ENCODE assay signal across 9 cellular contexts in genomic region chr5:154811653-154812465, GRCh38. TPM values are rescaled to one million over a fixed set of nuclear protein-coding genes. Genes with fewer than 3 reads are reported as not detected.
DNase-seq lines count a peak whose midpoint lies in the region; ATAC-seq, FAIRE-seq and TF ChIP-seq lines count a peak whose summit lies in the region.
"Had no signal": no experiment of that assay in that cellular context is flagged by ENCODE, and none has a peak within 500 bp of the region (broad histone marks: within the 10 kb centered on the region; RNA-seq: fewer than 3 reads in every experiment).

No MANE protein-coding gene starts in this region.

- no peak overlapping the region for H3K4me3 Mint-ChIP-seq in activated T-helper 1 cell treated with anti-CD3 and anti-CD28 coated beads, Interleukin-12 subunit alpha, Interleukin-12 subunit beta, Interleukin-2, Interleukin-4 antibody, amounts not matched to agents 30 ng/mL and 10 ng/mL and 1 ng/mL, durations not matched to agents 14 hours and 24 hours and 36 hours

- no peaks in the 10 kb centered on the region for H3K9me3 Mint-ChIP-seq in activated T-helper 1 cell treated with anti-CD3 and anti-CD28 coated beads, Interleukin-12 subunit alpha, Interleukin-12 subunit beta, Interleukin-2, Interleukin-4 antibody, amounts not matched to agents 30 ng/mL and 10 ng/mL and 1 ng/mL, durations not matched to agents 14 hours and 24 hours and 36 hours

- H3K9me3 ChIP-seq in thoracic aorta = no peaks in the 10 kb centered on the region

- peak; percentile 71 for DNase-seq in DMS 273 (lab: John Stamatoyannopoulos, UW; ENCODE audit: unreplicated experiment)
- DNase-seq in DMS 273 treated with DMSO at 0.1 percent for 48 hours (lab: John Stamatoyannopoulos, UW) = no peak
- DNase-seq in RCC 7860 (ENCODE audit: low spot score) = peak; percentile 35
- DNase-seq in activated T-helper 1 cell treated with anti-CD3 and anti-CD28 coated beads, Interleukin-12 subunit alpha, Interleukin-12 subunit beta, Interleukin-2, Interleukin-4 antibody, amounts not matched to agents 30 ng/mL and 10 ng/mL and 1 ng/mL, durations not matched to agents 14 hours and 24 hours and 36 hours (ENCODE audit: low spot score) = peak; percentile 37
- peak; percentile 81 for DNase-seq in fibroblast of the aortic adventitia (ENCODE audit: low read depth)
- peak in 32 of 56 donors; percentile 2 to 66 (median 14) for DNase-seq in nucleus accumbens (lab: John Stamatoyannopoulos, UW)
- peak; percentile 15 for DNase-seq in thoracic aorta (ENCODE audit: low spot score)

- H3K4me1 ChIP-seq in thoracic aorta (ENCODE audit: control insufficient read depth in 1 of 2, low read depth in 2 of 2) = no peaks in the 10 kb centered on the region

- intact Hi-C loops in activated T-helper 1 cell treated with anti-CD3 and anti-CD28 coated beads, Interleukin-12 subunit alpha, Interleukin-12 subunit beta, Interleukin-2, Interleukin-4 antibody, amounts not matched to agents 30 ng/mL and 10 ng/mL and 1 ng/mL, durations not matched to agents 14 hours and 24 hours and 36 hours (cut with micrococcal nuclease) = loop anchor here (1.0 to 2.0 kb wide), 5 partner anchors 19 to 162 kb away; partner anchors contain the start of genes CNOT8 and LARP1

- H3K4me1 Mint-ChIP-seq in activated T-helper 1 cell treated with anti-CD3 and anti-CD28 coated beads, Interleukin-12 subunit alpha, Interleukin-12 subunit beta, Interleukin-2, Interleukin-4 antibody, amounts not matched to agents 30 ng/mL and 10 ng/mL and 1 ng/mL, durations not matched to agents 14 hours and 24 hours and 36 hours (ENCODE audit: low read depth) = peaks cover 42% of the 10 kb centered on the region

- TF ChIP-seq CTCF in fibroblast of the aortic adventitia (IDR thresholded peaks at IDR 0.05; ENCODE audit: insufficient read depth, low read length) (peak; percentile 97), thoracic aorta (IDR thresholded peaks at IDR 0.05) (peak; percentile 82)

- FAIRE-seq in RCC 7860 (lab: Jason Lieb, UNC) = no peak
- FAIRE-seq: A204.1 had no signal

- peaks cover 67% of the 10 kb centered on the region for H3K36me3 Mint-ChIP-seq in activated T-helper 1 cell treated with anti-CD3 and anti-CD28 coated beads, Interleukin-12 subunit alpha, Interleukin-12 subunit beta, Interleukin-2, Interleukin-4 antibody, amounts not matched to agents 30 ng/mL and 10 ng/mL and 1 ng/mL, durations not matched to agents 14 hours and 24 hours and 36 hours (ENCODE audit: low read depth)

- H3K4me3 ChIP-seq in fibroblast of the aortic adventitia (ENCODE audit: low read depth, low read length) = no peak overlapping the region
- H3K4me3 ChIP-seq in thoracic aorta = no peak overlapping the region

- H3K27ac Mint-ChIP-seq in activated T-helper 1 cell treated with anti-CD3 and anti-CD28 coated beads, Interleukin-12 subunit alpha, Interleukin-12 subunit beta, Interleukin-2, Interleukin-4 antibody, amounts not matched to agents 30 ng/mL and 10 ng/mL and 1 ng/mL, durations not matched to agents 14 hours and 24 hours and 36 hours = no peak overlapping the region

- no peaks in the 10 kb centered on the region for H3K27me3 Mint-ChIP-seq in activated T-helper 1 cell treated with anti-CD3 and anti-CD28 coated beads, Interleukin-12 subunit alpha, Interleukin-12 subunit beta, Interleukin-2, Interleukin-4 antibody, amounts not matched to agents 30 ng/mL and 10 ng/mL and 1 ng/mL, durations not matched to agents 14 hours and 24 hours and 36 hours (ENCODE audit: insufficient read depth)

- no peaks in the 10 kb centered on the region for H3K27me3 ChIP-seq in thoracic aorta (replicated peaks; ENCODE audit: insufficient read depth)

- H3K27ac ChIP-seq in thoracic aorta = no peak overlapping the region

- ATAC-seq in HG03432 (IDR thresholded peaks at IDR 0.05; ENCODE audit: unreplicated experiment) (peak; percentile 78), thoracic aorta (ENCODE audit: insufficient number of reproducible peaks, low FRiP score, low read depth) (no peak)

- H3K36me3 ChIP-seq in thoracic aorta = peaks cover 41% of the 10 kb centered on the region

RNA-seq across cellular contexts. Expression of gene FAXDC2, which starts 38.5 kb away (rescaled TPM):
- total RNA-seq in activated T-helper 1 cell treated with anti-CD3 and anti-CD28 coated beads, Interleukin-12 subunit alpha, Interleukin-12 subunit beta, Interleukin-2, Interleukin-4 antibody, amounts not matched to agents 30 ng/mL and 10 ng/mL and 1 ng/mL, durations not matched to agents 14 hours and 24 hours and 36 hours = not detected in 2 replicates
- total RNA-seq in fibroblast of the aortic adventitia (ENCODE audit: low replicate concordance) (9.8 and 17.4 TPM in 2 replicates), thoracic aorta (10 to 100 TPM; 43.9 to 70.5 TPM)

RNA-seq across cellular contexts. Expression of gene CNOT8, which starts 46.6 kb away (rescaled TPM):
- 55.7 and 60.7 TPM in 2 replicates for total RNA-seq in activated T-helper 1 cell treated with anti-CD3 and anti-CD28 coated beads, Interleukin-12 subunit alpha, Interleukin-12 subunit beta, Interleukin-2, Interleukin-4 antibody, amounts not matched to agents 30 ng/mL and 10 ng/mL and 1 ng/mL, durations not matched to agents 14 hours and 24 hours and 36 hours
- total RNA-seq in fibroblast of the aortic adventitia (ENCODE audit: low replicate concordance) (37.0 and 38.8 TPM in 2 replicates), thoracic aorta (10 to 100 TPM; 75.5 to 90.9 TPM)

RNA-seq across cellular contexts. Expression of gene LARP1, which starts 56.7 kb away (rescaled TPM):
- 335 and 338 TPM in 2 replicates for total RNA-seq in activated T-helper 1 cell treated with anti-CD3 and anti-CD28 coated beads, Interleukin-12 subunit alpha, Interleukin-12 subunit beta, Interleukin-2, Interleukin-4 antibody, amounts not matched to agents 30 ng/mL and 10 ng/mL and 1 ng/mL, durations not matched to agents 14 hours and 24 hours and 36 hours
- total RNA-seq in fibroblast of the aortic adventitia (ENCODE audit: low replicate concordance) (66.8 and 114 TPM in 2 replicates), thoracic aorta (100 to 1,000 TPM in 1 of 2 donors, 10 to 100 TPM in 1; 99.8 to 129 TPM)

Comparison
In these comparisons a context has a peak if more than half of its experiments do, and no peak if none do; other contexts are left out.
1. RNA of gene FAXDC2, which starts 38.5 kb away (total RNA-seq): 43.9 to 70.5 TPM in thoracic aorta and 9.8 to 17.4 TPM in fibroblast of the aortic adventitia; not detected in activated T-helper 1 cell treated with anti-CD3 and anti-CD28 coated beads, Interleukin-12 subunit alpha, Interleukin-12 subunit beta, Interleukin-2, Interleukin-4 antibody, amounts not matched to agents 30 ng/mL and 10 ng/mL and 1 ng/mL, durations not matched to agents 14 hours and 24 hours and 36 hours; every median in the first group is over 10 times any median in the second.